ENCODE assay signal across 12 cellular contexts in the genomic region with DNA sequence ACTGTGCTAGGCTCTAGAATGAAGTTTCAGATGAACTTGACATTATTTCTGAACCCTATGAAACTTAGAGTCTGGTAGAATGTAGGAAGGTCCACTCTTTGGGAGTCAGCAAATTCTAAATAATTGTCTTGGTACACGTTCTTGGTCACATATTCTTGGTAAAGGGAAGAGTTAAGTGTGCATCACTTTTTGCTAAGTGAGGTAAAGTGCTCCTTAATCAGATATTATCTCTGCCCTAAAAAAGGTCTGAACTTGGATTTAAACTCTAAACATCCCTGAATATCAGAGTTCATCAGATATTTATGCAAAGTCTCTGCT. TPM values are rescaled to one million over a fixed set of nuclear protein-coding genes. Genes with fewer than 3 reads are reported as not detected.
DNase-seq lines count a peak whose midpoint lies in the region; ATAC-seq and TF ChIP-seq lines count a peak whose summit lies in the region.
"Had no signal": no experiment of that assay in that cellular context is flagged by ENCODE, and none has a peak within 500 bp of the region (broad histone marks: within the 10 kb centered on the region; RNA-seq: fewer than 3 reads in every experiment).

No MANE protein-coding gene starts in this region.

- H3K9me3 Mint-ChIP-seq in activated T-cell treated with anti-CD3 and anti-CD28 coated beads, Interleukin-2, amount 50 U/mL, for 24 hours, result no peaks in the 10 kb centered on the region
- H3K9me3 Mint-ChIP-seq in activated CD8-positive, alpha-beta T cell treated with anti-CD3 and anti-CD28 coated beads for 36 hours, result no peaks in the 10 kb centered on the region
- no peaks in the 10 kb centered on the region for H3K9me3 Mint-ChIP-seq in osteocyte (ENCODE audit: unreplicated experiment)

- no peaks in the 10 kb centered on the region for H3K27me3 Mint-ChIP-seq in activated T-cell treated with anti-CD3 and anti-CD28 coated beads, Interleukin-2, amount 50 U/mL, for 24 hours
- no peaks in the 10 kb centered on the region for H3K27me3 Mint-ChIP-seq in activated CD8-positive, alpha-beta T cell treated with anti-CD3 and anti-CD28 coated beads for 36 hours
- H3K27me3 Mint-ChIP-seq in osteocyte (ENCODE audit: unreplicated experiment), result no peaks in the 10 kb centered on the region

- peak overlapping the region; percentile 90 for H3K27ac Mint-ChIP-seq in activated T-cell treated with anti-CD3 and anti-CD28 coated beads, Interleukin-2, amount 50 U/mL, for 24 hours
- peak overlapping the region; percentile 71 for H3K27ac Mint-ChIP-seq in activated CD8-positive, alpha-beta T cell treated with anti-CD3 and anti-CD28 coated beads for 36 hours
- peak overlapping the region; percentile 75 for H3K27ac Mint-ChIP-seq in osteocyte (ENCODE audit: unreplicated experiment)

- CTCF ChIA-PET in activated CD8-positive, alpha-beta T cell treated with anti-CD3 and anti-CD28 coated beads for 36 hours (lab: Charles Lee), result interaction anchor here (1.2 kb wide), 1 partner anchor 63 kb away, joined by 5 read pairs; no protein-coding TSS in a partner anchor

- DNase-seq in activated T-cell treated with anti-CD3 and anti-CD28 coated beads, Interleukin-2, amount 50 U/mL, for 24 hours, result no peak
- DNase-seq in activated T-cell treated with anti-CD3 and anti-CD28 coated beads, Interleukin-2, amount 50 U/mL, for 48 hours, result no peak
- no peak for DNase-seq in activated CD8-positive, alpha-beta T cell treated with anti-CD3 and anti-CD28 coated beads for 36 hours
- no peak for DNase-seq in osteocyte (ENCODE audit: extremely low spot score, unreplicated experiment)
- DNase-seq in NCI-H2107 treated with DMSO at 0.1 percent for 48 hours (lab: John Stamatoyannopoulos, UW; ENCODE audit: unreplicated experiment), result no peak
- DNase-seq in NCI-H2196 treated with DMSO at 0.1 percent for 48 hours (lab: John Stamatoyannopoulos, UW; ENCODE audit: unreplicated experiment), result no peak
- no peak for DNase-seq in NCI-H2196 (lab: John Stamatoyannopoulos, UW; ENCODE audit: unreplicated experiment)
- DNase-seq: adrenal gland, mesendoderm, NCI-H1105 treated with DMSO at 0.1 percent for 48 hours, NCI-H69 had no signal

- TF ChIP-seq CTCF in activated CD8-positive, alpha-beta T cell treated with anti-CD3 and anti-CD28 coated beads for 36 hours (IDR thresholded peaks at IDR 0.05), result no peak
- TF ChIP-seq CTCF in osteocyte (IDR thresholded peaks at IDR 0.05), result no peak

- peak overlapping the region; percentile 16 for H3K4me3 Mint-ChIP-seq in activated T-cell treated with anti-CD3 and anti-CD28 coated beads, Interleukin-2, amount 50 U/mL, for 24 hours
- H3K4me3 Mint-ChIP-seq in activated CD8-positive, alpha-beta T cell treated with anti-CD3 and anti-CD28 coated beads for 36 hours, result peak overlapping the region; percentile 8
- peak overlapping the region; percentile 18 for H3K4me3 Mint-ChIP-seq in osteocyte (ENCODE audit: unreplicated experiment)

- peak; percentile 6 for ATAC-seq in HG02642 (IDR thresholded peaks at IDR 0.05; ENCODE audit: poor library complexity, unreplicated experiment)
- no peak for ATAC-seq in activated CD8-positive, alpha-beta T cell treated with anti-CD3 and anti-CD28 coated beads for 36 hours

- peaks cover 48% of the 10 kb centered on the region for H3K4me1 Mint-ChIP-seq in activated T-cell treated with anti-CD3 and anti-CD28 coated beads, Interleukin-2, amount 50 U/mL, for 24 hours (ENCODE audit: low read depth)
- H3K4me1 Mint-ChIP-seq in activated CD8-positive, alpha-beta T cell treated with anti-CD3 and anti-CD28 coated beads for 36 hours (ENCODE audit: low read depth), result peaks cover 34% of the 10 kb centered on the region
- H3K4me1 Mint-ChIP-seq in osteocyte (ENCODE audit: unreplicated experiment), result peaks cover 23% of the 10 kb centered on the region

- POLR2A ChIA-PET in activated CD8-positive, alpha-beta T cell treated with anti-CD3 and anti-CD28 coated beads for 36 hours (lab: Charles Lee), result interaction anchor here (1.0 kb wide), 1 partner anchor 28 kb away, joined by 3 read pairs; no protein-coding TSS in a partner anchor

- intact Hi-C loops in activated CD8-positive, alpha-beta T cell treated with anti-CD3 and anti-CD28 coated beads for 36 hours (cut with micrococcal nuclease), result no loop called here

- H3K36me3 Mint-ChIP-seq in activated T-cell treated with anti-CD3 and anti-CD28 coated beads, Interleukin-2, amount 50 U/mL, for 24 hours (ENCODE audit: low read depth), result peaks cover 90% of the 10 kb centered on the region
- peaks cover 59% of the 10 kb centered on the region for H3K36me3 Mint-ChIP-seq in activated CD8-positive, alpha-beta T cell treated with anti-CD3 and anti-CD28 coated beads for 36 hours (ENCODE audit: low read depth)
- H3K36me3 Mint-ChIP-seq in osteocyte (ENCODE audit: unreplicated experiment), result no peaks in the 10 kb centered on the region

RNA-seq across cellular contexts. Expression of a gene that starts 7.2 kb away (rescaled TPM):
- total RNA-seq in activated CD8-positive, alpha-beta T cell treated with anti-CD3 and anti-CD28 coated beads for 36 hours, result 10 to 100 TPM; 65.1 to 82.7 TPM
- 8.7 and 9.0 TPM in 2 replicates for total RNA-seq in osteocyte
